Comparison of ENCODE assay signal across 16 cellular contexts in the genomic region with DNA sequence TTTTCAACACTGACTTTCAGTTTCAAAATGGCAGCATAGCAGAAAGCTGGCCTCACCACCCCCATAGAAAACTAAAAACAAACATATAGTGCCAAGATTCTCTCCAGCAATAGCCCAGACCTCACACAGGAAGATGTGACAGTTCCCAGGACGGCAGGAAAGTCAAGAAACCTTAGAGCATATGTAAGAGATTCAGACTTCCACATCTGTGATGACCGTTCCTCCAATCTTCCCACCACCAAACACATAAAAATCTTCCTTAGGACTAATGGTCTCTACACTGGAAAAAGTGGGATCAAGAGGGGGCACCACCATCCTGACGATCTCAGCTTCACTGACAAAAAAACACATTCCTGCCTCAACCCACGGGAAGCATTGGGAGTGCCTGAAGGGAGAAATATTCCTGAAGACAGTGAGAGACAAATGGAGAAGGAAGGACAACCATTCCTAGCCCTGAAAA.
DNase-seq lines count a peak whose midpoint lies in the region; ATAC-seq and TF ChIP-seq lines count a peak whose summit lies in the region.
"Had no signal": no experiment of that assay in that cellular context is flagged by ENCODE, and none has a peak within 500 bp of the region (broad histone marks: within the 10 kb centered on the region; RNA-seq: fewer than 3 reads in every experiment).

No MANE protein-coding gene starts in this region.

- no peak overlapping the region for H2BK5ac ChIP-seq in H9 (ENCODE audit: insufficient read length, low read length)

- no peak overlapping the region for H2AK5ac ChIP-seq in H9 (ENCODE audit: insufficient read length, low read length)

- H3K27ac Mint-ChIP-seq in H9 = peak overlapping the region; percentile 15 to 92 (median 22); a peak in 5 of 7 replicates
- no peak overlapping the region for H3K27ac Mint-ChIP-seq in activated naive CD4-positive, alpha-beta T cell treated with anti-CD3 and anti-CD28 coated beads for 36 hours
- H3K27ac Mint-ChIP-seq: activated CD4-positive, alpha-beta T cell treated with anti-CD3 and anti-CD28 coated beads, Interleukin-2, amount 10 ng/mL, durations not matched to agents 7 days and 5 days; B cell; stimulated activated naive CD8-positive, alpha-beta T cell treated with anti-CD3 and anti-CD28 coated beads, Interleukin-15, amount 100 ng/mL, for 72 hours had no signal

- no peaks in the 10 kb centered on the region for H3K27me3 Mint-ChIP-seq in H9 (ENCODE audit: low read depth)
- no peaks in the 10 kb centered on the region for H3K27me3 Mint-ChIP-seq in activated naive CD4-positive, alpha-beta T cell treated with anti-CD3 and anti-CD28 coated beads for 36 hours (ENCODE audit: low read depth)
- H3K27me3 Mint-ChIP-seq: activated CD4-positive, alpha-beta T cell treated with anti-CD3 and anti-CD28 coated beads, Interleukin-2, amount 10 ng/mL, durations not matched to agents 7 days and 5 days; B cell; stimulated activated naive CD8-positive, alpha-beta T cell treated with anti-CD3 and anti-CD28 coated beads, Interleukin-15, amount 100 ng/mL, for 72 hours had no signal

- no peak overlapping the region for H3K4ac ChIP-seq in H9 (ENCODE audit: low read depth, low read length)

- no peaks in the 10 kb centered on the region; the same call in 1 of the 2 replicates for H3K4me1 ChIP-seq in H9 (ENCODE audit: insufficient read depth, low read length)
- H3K4me1 ChIP-seq in thoracic aorta (ENCODE audit: control insufficient read depth in 1 of 2, low read depth in 2 of 2) = no peaks in the 10 kb centered on the region

- H3K14ac ChIP-seq in H9 (ENCODE audit: insufficient read depth, low read length) = no peak overlapping the region

- H3K9me3 ChIP-seq in H9 (ENCODE audit: control insufficient read depth, low read depth, low read length) (no peaks in the 10 kb centered on the region), thoracic aorta (no peaks in the 10 kb centered on the region)

- no peaks in the 10 kb centered on the region for H3K79me2 ChIP-seq in H9 (ENCODE audit: insufficient read depth, low read length)

- WGBS in H9 (ENCODE audit: extremely low coverage, insufficient read length, low lambda C conversion rate) = no CpG with 5 or more reads among the region's 4 CpGs

- no peak overlapping the region for H4K8ac ChIP-seq in H9 (replicated peaks; ENCODE audit: insufficient read length, low read depth, low read length)

- H2BK20ac ChIP-seq in H9 (ENCODE audit: low read depth, low read length, poor library complexity, severe bottlenecking) = no peak overlapping the region

- peaks cover 3% of the 10 kb centered on the region for H3K23me2 ChIP-seq in H9 (ENCODE audit: insufficient read length, low read depth, low read length, poor library complexity, severe bottlenecking)

- H2BK15ac ChIP-seq in H9 (ENCODE audit: low read depth, low read length) = no peak overlapping the region

- H3K18ac ChIP-seq in H9 (ENCODE audit: insufficient read length, low read depth, low read length) = no peak overlapping the region

- no peak overlapping the region for H3T11ph ChIP-seq in H9 (ENCODE audit: low read length)

- peak overlapping the region; percentile 61 for H2AFZ ChIP-seq in H9 (ENCODE audit: low read length)

- intact Hi-C loops in activated naive CD4-positive, alpha-beta T cell treated with anti-CD3 and anti-CD28 coated beads for 36 hours (cut with micrococcal nuclease) = no loop called here

- no peak overlapping the region for H3K56ac ChIP-seq in H9 (ENCODE audit: insufficient read length, low read depth, low read length)

- H3K4me3 ChIP-seq in brain microvascular endothelial cell (ENCODE audit: low read depth, low read length) (no peak overlapping the region), thoracic aorta (peak overlapping the region; percentile 21)

- no peak overlapping the region for H2BK12ac ChIP-seq in H9 (ENCODE audit: insufficient read length, low read depth, low read length)

- H3K4me1 Mint-ChIP-seq in H9 = peaks cover 7 to 16% of the 10 kb centered on the region in 2 experiments
- H3K4me1 Mint-ChIP-seq in activated naive CD4-positive, alpha-beta T cell treated with anti-CD3 and anti-CD28 coated beads for 36 hours (ENCODE audit: low read depth) = no peaks in the 10 kb centered on the region
- H3K4me1 Mint-ChIP-seq: activated CD4-positive, alpha-beta T cell treated with anti-CD3 and anti-CD28 coated beads, Interleukin-2, amount 10 ng/mL, durations not matched to agents 7 days and 5 days; B cell; stimulated activated naive CD8-positive, alpha-beta T cell treated with anti-CD3 and anti-CD28 coated beads, Interleukin-15, amount 100 ng/mL, for 72 hours had no signal

- in situ Hi-C loops in brain microvascular endothelial cell (cut with HindIII; ENCODE audit: low pct_ligation_motif_present, low sequenced_read_pairs) = no loop called here

- peak overlapping the region in 1 of 2 experiments; percentile 27; a peak in 2 of 5 replicates for H3K4me3 Mint-ChIP-seq in H9
- no peak overlapping the region for H3K4me3 Mint-ChIP-seq in activated naive CD4-positive, alpha-beta T cell treated with anti-CD3 and anti-CD28 coated beads for 36 hours
- H3K4me3 Mint-ChIP-seq: activated CD4-positive, alpha-beta T cell treated with anti-CD3 and anti-CD28 coated beads, Interleukin-2, amount 10 ng/mL, durations not matched to agents 7 days and 5 days; B cell; stimulated activated naive CD8-positive, alpha-beta T cell treated with anti-CD3 and anti-CD28 coated beads, Interleukin-15, amount 100 ng/mL, for 72 hours had no signal

- H3K4me2 ChIP-seq in H9 (ENCODE audit: insufficient read depth, insufficient read length, low read length) = no peak overlapping the region

- H4K91ac ChIP-seq in H9 (ENCODE audit: insufficient read length, low read depth, low read length) = peak overlapping the region; percentile 8

- H3K36me3 Mint-ChIP-seq in H9 (ENCODE audit: insufficient read depth in 1 of 3, low read depth in 3 of 3) = peaks cover 7 to 31% (median 9%) of the 10 kb centered on the region in 3 experiments; a peak in 4 of 7 replicates
- no peaks in the 10 kb centered on the region for H3K36me3 Mint-ChIP-seq in activated naive CD4-positive, alpha-beta T cell treated with anti-CD3 and anti-CD28 coated beads for 36 hours (ENCODE audit: low read depth)

- H3K27ac ChIP-seq in H9 (ENCODE audit: insufficient read length, low read depth, low read length) (no peak overlapping the region), brain microvascular endothelial cell (peak overlapping the region; percentile 32), thoracic aorta (no peak overlapping the region)

- no peak overlapping the region for H3K9ac ChIP-seq in H9 (ENCODE audit: extremely low read depth, insufficient read length, low read length)

- no peaks in the 10 kb centered on the region for H4K20me1 ChIP-seq in H9 (ENCODE audit: control insufficient read depth, insufficient read depth, insufficient read length)

- H3K27me3 ChIP-seq in H9 (ENCODE audit: insufficient read depth, low read length) = no peaks in the 10 kb centered on the region
- no peaks in the 10 kb centered on the region for H3K27me3 ChIP-seq in brain microvascular endothelial cell (replicated peaks)
- H3K27me3 ChIP-seq in thoracic aorta (replicated peaks; ENCODE audit: insufficient read depth) = no peaks in the 10 kb centered on the region

- no peak overlapping the region for H3K23ac ChIP-seq in H9 (ENCODE audit: insufficient read length, low read depth, low read length)

- no peak overlapping the region for H4K5ac ChIP-seq in H9 (ENCODE audit: insufficient read length, low read depth, low read length)

- H3K36me3 ChIP-seq in brain microvascular endothelial cell (replicated peaks) (no peaks in the 10 kb centered on the region), thoracic aorta (no peaks in the 10 kb centered on the region)

- no peaks in the 10 kb centered on the region for H3K79me1 ChIP-seq in H9 (ENCODE audit: insufficient read depth, low read depth, low read length, poor library complexity, severe bottlenecking)

- TF ChIP-seq CTCF in H9 (conservative IDR thresholded peaks at IDR 0.05) (no peak), brain microvascular endothelial cell (IDR thresholded peaks at IDR 0.05; ENCODE audit: low read depth, low read length, missing control alignments) (no peak), thoracic aorta (IDR thresholded peaks at IDR 0.05) (no peak)

- CTCF ChIA-PET in activated naive CD4-positive, alpha-beta T cell treated with anti-CD3 and anti-CD28 coated beads for 36 hours (lab: Charles Lee) = no interaction called here

- H2BK120ac ChIP-seq in H9 (ENCODE audit: low read depth, low read length, poor library complexity, severe bottlenecking) = no peak overlapping the region

- ATAC-seq in left lobe of liver (peak; percentile 69), thoracic aorta (ENCODE audit: insufficient number of reproducible peaks, low FRiP score, low read depth) (no peak)
- ATAC-seq: sciatic nerve; stimulated activated naive CD8-positive, alpha-beta T cell treated with anti-CD3 and anti-CD28 coated beads, Interleukin-15, amount 100 ng/mL, for 72 hours had no signal

- DNase-seq in H9 (no peak), brain microvascular endothelial cell (no peak), left lobe of liver (ENCODE audit: low spot score) (no peak), thoracic aorta (ENCODE audit: low spot score) (no peak), OCI-M2 (lab: John Stamatoyannopoulos, UW; ENCODE audit: unreplicated experiment) (no peak), NCI-H82 (lab: John Stamatoyannopoulos, UW) (no peak)
- no peak for DNase-seq in activated naive CD4-positive, alpha-beta T cell treated with anti-CD3 and anti-CD28 coated beads for 36 hours
- DNase-seq: activated CD4-positive, alpha-beta T cell treated with anti-CD3 and anti-CD28 coated beads, Interleukin-2, amount 10 ng/mL, durations not matched to agents 7 days and 5 days; activated CD8-positive, alpha-beta memory T cell treated with anti-CD3 and anti-CD28 coated beads, Interleukin-2, amount 50 U/mL, for 48 hours; activated gamma-delta T cell; GF-D8; NCI-H1436 treated with DMSO at 0.1 percent for 48 hours; RPMI8226; stimulated activated naive CD8-positive, alpha-beta T cell treated with anti-CD3 and anti-CD28 coated beads, Interleukin-15, amount 100 ng/mL, for 72 hours had no signal

- peaks cover 11 to 15% of the 10 kb centered on the region in 2 experiments for H3K9me3 Mint-ChIP-seq in H9
- no peaks in the 10 kb centered on the region for H3K9me3 Mint-ChIP-seq in activated naive CD4-positive, alpha-beta T cell treated with anti-CD3 and anti-CD28 coated beads for 36 hours
- H3K9me3 Mint-ChIP-seq: activated CD4-positive, alpha-beta T cell treated with anti-CD3 and anti-CD28 coated beads, Interleukin-2, amount 10 ng/mL, durations not matched to agents 7 days and 5 days; stimulated activated naive CD8-positive, alpha-beta T cell treated with anti-CD3 and anti-CD28 coated beads, Interleukin-15, amount 100 ng/mL, for 72 hours had no signal
